ENCODE assay signal across 8 cellular contexts in the genomic region with DNA sequence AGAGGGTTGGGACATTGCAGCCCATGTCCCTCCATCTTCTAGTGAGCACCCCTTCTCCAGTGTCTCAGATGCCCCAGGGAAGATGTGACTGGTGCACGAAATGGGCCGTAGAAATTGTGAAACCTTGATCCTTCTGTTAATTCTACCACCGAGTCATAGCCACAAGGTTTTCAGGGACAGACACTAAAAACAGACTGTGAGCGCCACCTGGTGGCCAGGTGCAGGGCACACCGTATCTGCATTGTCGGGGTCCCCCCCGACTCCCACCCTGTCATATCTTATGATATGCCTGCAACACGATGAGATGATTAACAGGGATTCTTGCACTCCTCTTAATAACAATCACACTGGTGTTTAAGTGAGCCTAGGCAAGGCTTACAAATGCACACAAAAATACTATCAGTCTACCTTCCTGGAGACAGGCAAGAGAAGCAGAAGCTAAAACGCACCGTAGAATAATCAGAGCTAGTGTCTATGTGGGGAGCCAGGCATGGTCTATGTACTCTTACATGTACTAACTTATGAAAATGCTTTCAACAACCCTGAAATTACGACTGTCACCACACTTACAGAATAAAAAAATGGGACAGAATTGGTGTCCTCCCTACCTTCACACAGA. TPM values are rescaled to one million over a fixed set of nuclear protein-coding genes. Genes with fewer than 3 reads are reported as not detected.
DNase-seq lines count a peak whose midpoint lies in the region; ATAC-seq lines count a peak whose summit lies in the region.

No MANE protein-coding gene starts in this region.

- no peak for ATAC-seq in HG03025 (IDR thresholded peaks at IDR 0.05; ENCODE audit: low FRiP score, unreplicated experiment)

- peak; percentile 72 for DNase-seq in D341Med (ENCODE audit: low spot score)
- peak; percentile 24 for DNase-seq in KG1 (lab: John Stamatoyannopoulos, UW)
- DNase-seq in SKM-1 (lab: John Stamatoyannopoulos, UW; ENCODE audit: unreplicated experiment) = peak; percentile 43
- peak; percentile 64 for DNase-seq in activated naive CD8-positive, alpha-beta T cell treated with anti-CD3 and anti-CD28 coated beads for 36 hours
- peak; percentile 35 for DNase-seq in hepatic stellate cell (ENCODE audit: low spot score)
- no peak for DNase-seq in skeletal muscle cell (ENCODE audit: low read depth)
- no peak for DNase-seq in DMS79 (lab: John Stamatoyannopoulos, UW)

- H3K4me3 Mint-ChIP-seq in activated naive CD8-positive, alpha-beta T cell treated with anti-CD3 and anti-CD28 coated beads for 36 hours = no peak overlapping the region

- H3K4me3 ChIP-seq in skeletal muscle cell (ENCODE audit: low read depth, low read length) = peak overlapping the region; percentile 11

- H3K4me1 Mint-ChIP-seq in activated naive CD8-positive, alpha-beta T cell treated with anti-CD3 and anti-CD28 coated beads for 36 hours = no peaks in the 10 kb centered on the region

- no peaks in the 10 kb centered on the region for H3K9me3 Mint-ChIP-seq in activated naive CD8-positive, alpha-beta T cell treated with anti-CD3 and anti-CD28 coated beads for 36 hours

- H3K27me3 Mint-ChIP-seq in activated naive CD8-positive, alpha-beta T cell treated with anti-CD3 and anti-CD28 coated beads for 36 hours = peaks cover 8% of the 10 kb centered on the region

- no peaks in the 10 kb centered on the region for H3K36me3 Mint-ChIP-seq in activated naive CD8-positive, alpha-beta T cell treated with anti-CD3 and anti-CD28 coated beads for 36 hours

- H3K27ac Mint-ChIP-seq in activated naive CD8-positive, alpha-beta T cell treated with anti-CD3 and anti-CD28 coated beads for 36 hours = no peak overlapping the region

RNA-seq across cellular contexts. Expression of a gene that starts 57.8 kb away (rescaled TPM):
- total RNA-seq in activated naive CD8-positive, alpha-beta T cell treated with anti-CD3 and anti-CD28 coated beads for 36 hours = under 1 TPM; 0.49 to 0.70 TPM

Comparison
In these comparisons a context has a peak if more than half of its experiments do, and no peak if none do; other contexts are left out.
1. DNase-seq: peak in D341Med (single experiment), KG1 (single experiment), SKM-1 (single experiment), activated naive CD8-positive, alpha-beta T cell treated with anti-CD3 and anti-CD28 coated beads for 36 hours (single experiment) and hepatic stellate cell (single experiment); none in skeletal muscle cell (single experiment) and DMS79 (single experiment).